3 cellular contexts compared by ENCODE assay signal in genomic region chr7:29747645-29748245, GRCh38. TPM values are rescaled to one million over a fixed set of nuclear protein-coding genes. Genes with fewer than 3 reads are reported as not detected.
"Had no signal": no experiment of that assay in that cellular context is flagged by ENCODE, and none has a peak within 500 bp of the region (broad histone marks: within the 10 kb centered on the region; RNA-seq: fewer than 3 reads in every experiment).

No MANE protein-coding gene starts in this region.

RNA-seq across cellular contexts. Expression of gene WIPF3, which starts 58.6 kb away (rescaled TPM):
- total RNA-seq: activated CD4-positive, alpha-beta T cell treated with anti-CD3 and anti-CD28 coated beads, Interleukin-2, amount 10 ng/mL, durations not matched to agents 24 days and 14 days; activated CD8-positive, alpha-beta T cell treated with anti-CD3 and anti-CD28 coated beads, Interleukin-2, amount 10 ng/mL, durations not matched to agents 7 days and 5 days; osteoblast had no signal
